27 cellular contexts compared by ENCODE assay signal in genomic region chr16:50519602-50520001, GRCh38.
"Had no signal": no experiment of that assay in that cellular context is flagged by ENCODE, and none has a peak within 500 bp of the region (broad histone marks: within the 10 kb centered on the region; RNA-seq: fewer than 3 reads in every experiment).

No MANE protein-coding gene starts in this region.

- H3K36me3 ChIP-seq: left ventricle myocardium inferior, neural progenitor cell, neutrophil, ovary, prostate gland, sigmoid colon, spleen, thoracic aorta, tibial artery, upper lobe of right lung had no signal

- H3K27me3 ChIP-seq: hepatocyte, neural progenitor cell, ovary, sigmoid colon, tibial artery had no signal

- H2AFZ ChIP-seq: hepatocyte, neural progenitor cell had no signal

- H3K4me3 ChIP-seq: hepatocyte, left ventricle myocardium inferior, lung, neural progenitor cell, ovary, prostate gland, sigmoid colon, spleen, thoracic aorta, tibial artery, upper lobe of right lung had no signal

- FAIRE-seq: small intestine, urothelium cell line had no signal

- H3K9me3 ChIP-seq: neutrophil, ovary, prostate gland, upper lobe of right lung had no signal

- H3K27ac ChIP-seq: hepatocyte, left ventricle myocardium inferior, neural progenitor cell, neutrophil, ovary, prostate gland, sigmoid colon, spleen, thoracic aorta, tibial artery, upper lobe of right lung had no signal

- H3K4me2 ChIP-seq: hepatocyte, neural progenitor cell had no signal

- H3K9ac ChIP-seq: neural progenitor cell had no signal

- DNase-seq: left ventricle myocardium inferior; mesendoderm; naive B cell; natural killer cell; nephron progenitor cell; occipital lobe; ovary; retina; right cardiac atrium; small intestine; spleen; stimulated activated CD4-positive, alpha-beta T cell treated with anti-CD3 and anti-CD28 coated beads, Interleukin-4, amount 100 ng/mL, for 24 hours; stimulated activated CD8-positive, alpha-beta memory T cell treated with anti-CD3 and anti-CD28 coated beads, Interleukin-4, amount 100 ng/mL, for 48 hours; stimulated activated naive CD4-positive, alpha-beta T cell treated with Interleukin-2 at 50 U/mL for 16 hours; stimulated activated naive CD8-positive, alpha-beta T cell treated with anti-CD3 and anti-CD28 coated beads, Interleukin-15, amount 100 ng/mL, for 72 hours; tibial artery; trophoblast cell; upper lobe of right lung had no signal

- ATAC-seq: natural killer cell; right cardiac atrium; stimulated activated memory B cell treated with anti-CD40 and anti-IgM and Interleukin-4, amounts not matched to agents 10 μg/mL and 1 μg/mL and 100 μg/mL, for 72 hours; stimulated activated naive CD8-positive, alpha-beta T cell treated with anti-CD3 and anti-CD28 coated beads, Interleukin-15, amount 100 ng/mL, for 72 hours; upper lobe of right lung had no signal

- H3K4me1 ChIP-seq: left ventricle myocardium inferior, neural progenitor cell, prostate gland, sigmoid colon, spleen, tibial artery, upper lobe of right lung had no signal

- H3K79me2 ChIP-seq: hepatocyte had no signal
